11 cellular contexts compared by ENCODE assay signal in genomic region chr1:150836129-150836773, GRCh38. TPM values are rescaled to one million over a fixed set of nuclear protein-coding genes. Genes with fewer than 3 reads are reported as not detected.
DNase-seq lines count a peak whose midpoint lies in the region; ATAC-seq and TF ChIP-seq lines count a peak whose summit lies in the region.
"Had no signal": no experiment of that assay in that cellular context is flagged by ENCODE, and none has a peak within 500 bp of the region (broad histone marks: within the 10 kb centered on the region; RNA-seq: fewer than 3 reads in every experiment).

No MANE protein-coding gene starts in this region.

- no peak overlapping the region for H4K91ac ChIP-seq in neuronal stem cell (ENCODE audit: low read depth, low read length, poor library complexity)

- H3K4me1 ChIP-seq in effector memory CD4-positive, alpha-beta T cell (ENCODE audit: control insufficient read depth, insufficient read depth, low read length, poor library complexity, severe bottlenecking): peaks cover 1% of the 10 kb centered on the region
- H3K4me1 ChIP-seq in neuronal stem cell (ENCODE audit: control insufficient read depth in 2 of 2, insufficient read depth in 1 of 2, low read depth in 1 of 2, low read length in 2 of 2): no peaks in the 10 kb centered on the region
- H3K4me1 ChIP-seq: gastroesophageal sphincter had no signal

- H2BK120ac ChIP-seq in neuronal stem cell (ENCODE audit: low read depth, low read length): no peak overlapping the region

- no peaks in the 10 kb centered on the region for H3K9me3 Mint-ChIP-seq in progenitor cell of endocrine pancreas (ENCODE audit: low read depth)

- H3K14ac ChIP-seq in neuronal stem cell (ENCODE audit: low read length): no peak overlapping the region

- no peaks in the 10 kb centered on the region for H3K27me3 ChIP-seq in effector memory CD4-positive, alpha-beta T cell (replicated peaks; ENCODE audit: control insufficient read depth, insufficient read depth, low read length, poor library complexity, severe bottlenecking)
- H3K27me3 ChIP-seq in neuronal stem cell (ENCODE audit: control insufficient read depth in 3 of 3, insufficient read depth in 3 of 3, low read depth in 1 of 3, low read length in 3 of 3): no peaks in the 10 kb centered on the region
- H3K27me3 ChIP-seq: gastroesophageal sphincter had no signal

- H3K36me3 ChIP-seq in effector memory CD4-positive, alpha-beta T cell (ENCODE audit: control insufficient read depth, insufficient read depth, low read length): peaks cover 53% of the 10 kb centered on the region
- peaks cover 7 to 83% of the 10 kb centered on the region in 2 donors for H3K36me3 ChIP-seq in neuronal stem cell (replicated peaks in 1 of 2; ENCODE audit: control insufficient read depth in 2 of 2, insufficient read depth in 2 of 2, low read length in 2 of 2)

- H2AFZ ChIP-seq in neuronal stem cell (ENCODE audit: low read length): no peak overlapping the region

- H3K23ac ChIP-seq in neuronal stem cell (ENCODE audit: low read depth, low read length, poor library complexity): no peak overlapping the region

- H3K4me2 ChIP-seq in neuronal stem cell (ENCODE audit: insufficient read depth, low read length, poor library complexity, severe bottlenecking): no peak overlapping the region

- H3K4me1 Mint-ChIP-seq in progenitor cell of endocrine pancreas (ENCODE audit: low read depth): peaks cover 2% of the 10 kb centered on the region

- no peak overlapping the region for H3K4ac ChIP-seq in neuronal stem cell (ENCODE audit: low read length)

- H2AK5ac ChIP-seq in neuronal stem cell (ENCODE audit: low read depth, low read length): no peak overlapping the region

- no peak overlapping the region for H2BK12ac ChIP-seq in neuronal stem cell (ENCODE audit: low read length)

- no peak for TF ChIP-seq CTCF in GM13976 (IDR thresholded peaks at IDR 0.05; ENCODE audit: borderline replicate concordance, control extremely low read depth, extremely low read depth, insufficient read depth, missing control alignments)
- TF ChIP-seq CTCF in progenitor cell of endocrine pancreas (IDR thresholded peaks at IDR 0.05; ENCODE audit: unreplicated experiment): no peak

- H3K9ac ChIP-seq in neuronal stem cell (ENCODE audit: low read depth, low read length, poor library complexity): no peak overlapping the region

- H3K4me3 ChIP-seq in effector memory CD4-positive, alpha-beta T cell (ENCODE audit: insufficient read depth, low read depth, low read length, poor library complexity, severe bottlenecking): no peak overlapping the region
- H3K4me3 ChIP-seq in neuronal stem cell (ENCODE audit: low read length in 2 of 2): no peak overlapping the region
- H3K4me3 ChIP-seq: gastroesophageal sphincter, skin epidermis had no signal

- no peaks in the 10 kb centered on the region for H3K79me1 ChIP-seq in neuronal stem cell (ENCODE audit: low read depth, low read length)

- H4K8ac ChIP-seq in neuronal stem cell (ENCODE audit: low read depth, low read length): no peak overlapping the region

- H3K18ac ChIP-seq in neuronal stem cell (ENCODE audit: low read length): no peak overlapping the region

- no peak overlapping the region for H2BK5ac ChIP-seq in neuronal stem cell (ENCODE audit: low read length)

- H3K27me3 Mint-ChIP-seq in progenitor cell of endocrine pancreas: no peaks in the 10 kb centered on the region

- no peaks in the 10 kb centered on the region for H3K9me3 ChIP-seq in effector memory CD4-positive, alpha-beta T cell (ENCODE audit: control insufficient read depth, low read length)
- H3K9me3 ChIP-seq in neuronal stem cell (replicated peaks in 1 of 2; ENCODE audit: control insufficient read depth in 2 of 2, insufficient read depth in 1 of 2, low read depth in 1 of 2, low read length in 2 of 2): no peaks in the 10 kb centered on the region
- H3K9me3 ChIP-seq: gastroesophageal sphincter had no signal

- ATAC-seq in HG02943 (IDR thresholded peaks at IDR 0.05; ENCODE audit: low read depth, unreplicated experiment): peak; percentile 63
- ATAC-seq: gastroesophageal sphincter had no signal

- DNase-seq in GM13976 (ENCODE audit: low spot score): peak; percentile 34
- DNase-seq in astrocyte of the hippocampus (ENCODE audit: low read depth, low spot score): peak; percentile 30
- no peak for DNase-seq in progenitor cell of endocrine pancreas (ENCODE audit: low spot score, unreplicated experiment)
- no peak for DNase-seq in effector memory CD4-positive, alpha-beta T cell
- no peak for DNase-seq in activated T-cell treated with anti-CD3 and anti-CD28 coated beads for 4 hours
- DNase-seq in neuronal stem cell (ENCODE audit: low spot score): no peak
- no peak for DNase-seq in SIG-M5 treated with dmso at 0.1 percent for 504 hours (lab: John Stamatoyannopoulos, UW; ENCODE audit: unreplicated experiment)

- no peak overlapping the region for H2BK15ac ChIP-seq in neuronal stem cell (ENCODE audit: low read length)

- H3K36me3 Mint-ChIP-seq in progenitor cell of endocrine pancreas (ENCODE audit: insufficient read depth): peaks cover 28% of the 10 kb centered on the region

- H3K27ac Mint-ChIP-seq in progenitor cell of endocrine pancreas: peak overlapping the region; percentile 76

- H3K27ac ChIP-seq in effector memory CD4-positive, alpha-beta T cell (ENCODE audit: insufficient read depth, low read length, poor library complexity, severe bottlenecking): no peak overlapping the region
- no peak overlapping the region for H3K27ac ChIP-seq in neuronal stem cell (replicated peaks; ENCODE audit: low read length)
- H3K27ac ChIP-seq: gastroesophageal sphincter, skin epidermis had no signal

- in situ Hi-C loops in GM13976 (cut with MboI; ENCODE audit: low sequenced_read_pairs, unreplicated experiment): no loop called here

- no peak overlapping the region for H3K4me3 Mint-ChIP-seq in progenitor cell of endocrine pancreas (ENCODE audit: low read depth)

- WGBS in neuronal stem cell (ENCODE audit: extremely low coverage in 2 of 2, insufficient read length in 2 of 2, insufficient replicate concordance in 1 of 2), 2 donors: no CpG with 5 or more reads among the region's 6 CpGs

RNA-seq across cellular contexts. Expression of gene CTSK, which starts 28.2 kb away (rescaled TPM):
- total RNA-seq in progenitor cell of endocrine pancreas: 6.6 and 7.4 TPM in 2 replicates
- 1.9 TPM for polyA plus RNA-seq in neuronal stem cell (2013, experiment 1 of 2)
- 1.7 TPM for polyA plus RNA-seq in neuronal stem cell (2013, experiment 2 of 2)

RNA-seq across cellular contexts. Expression of gene ARNT, which starts 40.1 kb away (rescaled TPM):
- total RNA-seq in progenitor cell of endocrine pancreas: 39.0 and 40.9 TPM in 2 replicates
- 19.5 TPM for polyA plus RNA-seq in neuronal stem cell (2013, experiment 1 of 2)
- polyA plus RNA-seq in neuronal stem cell (2013, experiment 2 of 2): 21.7 TPM

RNA-seq across cellular contexts. Expression of gene CTXND2, which starts 50.7 kb away (rescaled TPM):
- not detected in 2 replicates for total RNA-seq in progenitor cell of endocrine pancreas
- polyA plus RNA-seq in neuronal stem cell (2013, experiment 1 of 2): 0.10 TPM
- 0.04 TPM for polyA plus RNA-seq in neuronal stem cell (2013, experiment 2 of 2)
- total RNA-seq: gastroesophageal sphincter, LHCN-M2 had no signal

Comparison
In these comparisons a context has a peak if more than half of its experiments do, and no peak if none do; other contexts are left out.
1. DNase-seq: peak in GM13976 (single experiment) and astrocyte of the hippocampus (single experiment); none in progenitor cell of endocrine pancreas (single experiment), effector memory CD4-positive, alpha-beta T cell (0 of 3), activated T-cell treated with anti-CD3 and anti-CD28 coated beads for 4 hours (single experiment), neuronal stem cell (single experiment) and SIG-M5 treated with dmso at 0.1 percent for 504 hours (single experiment).